ENCODE assay signal across 8 cellular contexts in genomic region chr5:65480306-65480865, GRCh38. TPM values are rescaled to one million over a fixed set of nuclear protein-coding genes. Genes with fewer than 3 reads are reported as not detected.
DNase-seq lines count a peak whose midpoint lies in the region; ATAC-seq and TF ChIP-seq lines count a peak whose summit lies in the region.

No MANE protein-coding gene starts in this region.

- intact Hi-C loops in heart right ventricle (cut with DNase I) (loop anchor here (2.0 to 10.0 kb wide), 15 partner anchors 266 to 846 kb away; no protein-coding TSS in a partner anchor), posterior cingulate gyrus (cut with DNase I) (loop anchor here (5.0 to 10.0 kb wide), 3 partner anchors 376 to 846 kb away; no protein-coding TSS in a partner anchor)

- ATAC-seq in heart right ventricle (peak in 7 of 8 donors; percentile 4 to 49 (median 32)), HG03439 (IDR thresholded peaks at IDR 0.05; ENCODE audit: unreplicated experiment) (no peak)

- H3K4me3 ChIP-seq in HFF-Myc (replicated peaks; ENCODE audit: low read depth, low read length): peak overlapping the region; percentile 68
- peak overlapping the region; percentile 92 for H3K4me3 ChIP-seq in adipocyte (ENCODE audit: low read length)
- peak overlapping the region; percentile 44 to 73 (median 60) for H3K4me3 ChIP-seq in heart right ventricle

- H3K27ac ChIP-seq in heart right ventricle: peak overlapping the region in 9 of 10 donors; percentile 4 to 95 (median 87)

- TF ChIP-seq CTCF in HFF-Myc (IDR thresholded peaks at IDR 0.05; ENCODE audit: low read depth, low read length, missing control alignments) (no peak), heart right ventricle (IDR thresholded peaks at IDR 0.05) (no peak)

- DNase-seq in HFF-Myc (ENCODE audit: extremely low read depth, low read depth) (peak; percentile 80), NCI-H82 treated with DMSO at 0.1 percent for 48 hours (lab: John Stamatoyannopoulos, UW; ENCODE audit: unreplicated experiment) (peak; percentile 81), adipocyte (ENCODE audit: low read depth) (peak; percentile 92), heart right ventricle (peak; percentile 75 to 77), posterior cingulate gyrus (peak in 7 of 10 donors; percentile 23 to 87 (median 43))
- DNase-seq in NK-92 treated with Interleukin-12 subunit alpha and Interleukin-12 subunit beta, amount 100 ng/mL, for 24 hours (lab: John Stamatoyannopoulos, UW): no peak

- H3K9me3 ChIP-seq in ES-I3 (ENCODE audit: control insufficient read depth, insufficient read depth, low read length) (no peaks in the 10 kb centered on the region), adipocyte (ENCODE audit: control insufficient read depth, low read length) (no peaks in the 10 kb centered on the region), heart right ventricle (no peaks in the 10 kb centered on the region)

- no peaks in the 10 kb centered on the region for H3K27me3 ChIP-seq in adipocyte (replicated peaks; ENCODE audit: control insufficient read depth, insufficient read depth, low read length)
- no peaks in the 10 kb centered on the region for H3K27me3 ChIP-seq in heart right ventricle

- WGBS in heart right ventricle, 2 donors: 0 to 1% methylated on average over 15 of the region's 15 CpGs

- H3K9ac ChIP-seq in ES-I3 (ENCODE audit: low read depth, low read length) (peak overlapping the region; percentile 70), adipocyte (ENCODE audit: low read length) (peak overlapping the region; percentile 93)

- H3K36me3 ChIP-seq in ES-I3 (ENCODE audit: insufficient read depth, low read length): no peaks in the 10 kb centered on the region
- no peaks in the 10 kb centered on the region for H3K36me3 ChIP-seq in adipocyte (ENCODE audit: control insufficient read depth, insufficient read depth, low read length, severe bottlenecking)
- H3K36me3 ChIP-seq in heart right ventricle: no peaks in the 10 kb centered on the region

- H3K4me1 ChIP-seq in ES-I3 (ENCODE audit: insufficient read depth, low read length): peaks cover 11% of the 10 kb centered on the region; the same call in 1 of the 2 replicates
- H3K4me1 ChIP-seq in adipocyte (ENCODE audit: control insufficient read depth, insufficient read depth, low read length): peaks cover 30% of the 10 kb centered on the region
- peaks cover 0 to 23% (median 14%) of the 10 kb centered on the region in 9 donors for H3K4me1 ChIP-seq in heart right ventricle

RNA-seq across cellular contexts. Expression of gene ADAMTS6, which starts 1.3 kb away (rescaled TPM):
- total RNA-seq in heart right ventricle: 1 to 10 TPM in 8 of 10 donors, under 1 TPM in 2; 0.85 to 4.1 (median 2.7) TPM
- 1 to 10 TPM in 1 of 2 donors, under 1 TPM in 1; 0.25 to 1.0 TPM for polyA plus RNA-seq in heart right ventricle
